In the genomic region with DNA sequence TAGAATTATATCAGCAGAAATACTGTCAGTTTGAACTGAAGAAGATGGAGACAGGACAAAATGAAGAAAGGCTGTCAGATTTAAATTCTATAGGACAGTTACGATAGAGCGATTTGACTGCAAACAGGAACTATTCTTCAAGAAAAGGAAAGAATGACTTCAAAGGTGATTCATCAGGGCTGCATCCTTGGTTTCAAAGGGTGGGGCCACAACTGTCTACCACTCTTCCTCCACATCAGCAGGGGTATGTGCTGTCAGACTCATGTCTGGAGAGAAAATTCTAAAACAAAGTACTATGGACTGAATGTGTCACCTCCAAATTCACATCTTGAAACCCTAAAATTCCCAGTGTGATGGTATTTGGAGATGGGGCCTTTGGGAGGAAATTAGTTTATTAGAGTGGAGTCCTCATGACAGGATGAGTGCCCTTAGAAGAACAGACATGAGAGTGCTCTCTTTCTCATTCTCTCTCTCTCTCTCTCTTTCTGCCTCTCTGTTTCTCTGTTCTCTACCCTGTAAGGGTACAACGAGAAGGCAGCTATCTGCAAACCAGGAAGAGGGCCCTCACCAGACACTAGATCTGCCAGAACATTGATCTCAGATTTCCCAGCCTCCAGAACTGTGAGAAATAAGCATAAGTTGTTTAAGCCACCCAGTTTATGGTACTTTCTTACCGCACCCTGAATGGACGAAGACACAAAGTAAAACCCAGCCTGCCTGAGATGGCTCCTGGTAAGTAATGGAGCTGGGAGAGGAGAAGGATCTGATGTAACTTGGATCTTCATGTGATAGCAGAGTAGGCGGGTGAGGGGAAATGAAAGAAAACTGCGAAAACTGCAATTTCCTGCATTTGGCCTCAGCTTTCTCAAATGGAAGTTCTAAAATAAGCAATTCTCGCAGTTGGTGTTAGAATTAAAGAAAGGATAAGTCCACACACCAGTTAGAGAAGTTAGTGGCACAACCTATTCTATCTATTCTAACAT, we compare ENCODE assay signal across 13 cellular contexts. TPM values are rescaled to one million over a fixed set of nuclear protein-coding genes. Genes with fewer than 3 reads are reported as not detected.
DNase-seq lines count a peak whose midpoint lies in the region; ATAC-seq and TF ChIP-seq lines count a peak whose summit lies in the region.
"Had no signal": no experiment of that assay in that cellular context is flagged by ENCODE, and none has a peak within 500 bp of the region (broad histone marks: within the 10 kb centered on the region; RNA-seq: fewer than 3 reads in every experiment).

No MANE protein-coding gene starts in this region.

- peaks cover 0 to 5% of the 10 kb centered on the region in 2 donors for H3K9me3 Mint-ChIP-seq in activated naive CD4-positive, alpha-beta T cell treated with anti-CD3 and anti-CD28 coated beads, Interleukin-2, amount 50 U/mL, for 72 hours
- H3K9me3 Mint-ChIP-seq in T-helper 2 cell treated with Interferon-gamma antibody and Interleukin-4, amounts not matched to agents 5 μg/mL and 100 μg/mL, for 36 hours = no peaks in the 10 kb centered on the region

- H3K27me3 Mint-ChIP-seq in T-helper 2 cell treated with Interferon-gamma antibody and Interleukin-4, amounts not matched to agents 5 μg/mL and 100 μg/mL, for 36 hours (ENCODE audit: low read depth) = peaks cover 7% of the 10 kb centered on the region

- peak; percentile 50 to 96 for ATAC-seq in activated naive CD4-positive, alpha-beta T cell treated with anti-CD3 and anti-CD28 coated beads, Interleukin-2, amount 50 U/mL, for 72 hours
- ATAC-seq in RWPE2 (ENCODE audit: low read depth) (peak; percentile 81), GM19452 (IDR thresholded peaks at IDR 0.05; ENCODE audit: unreplicated experiment) (no peak), GM18873 (IDR thresholded peaks at IDR 0.05; ENCODE audit: low FRiP score, unreplicated experiment) (no peak)

- H3K9me3 ChIP-seq in RWPE2 (ENCODE audit: severe bottlenecking) = no peaks in the 10 kb centered on the region
- H3K9me3 ChIP-seq: left ventricle myocardium inferior, spleen had no signal

- no peak overlapping the region for H3K4me3 Mint-ChIP-seq in T-helper 2 cell treated with Interferon-gamma antibody and Interleukin-4, amounts not matched to agents 5 μg/mL and 100 μg/mL, for 36 hours

- TF ChIP-seq CTCF in RWPE2 (IDR thresholded peaks at IDR 0.05; ENCODE audit: poor library complexity, severe bottlenecking) = no peak

- peak in 1 of 2 donors; percentile 14 for DNase-seq in activated naive CD4-positive, alpha-beta T cell treated with anti-CD3 and anti-CD28 coated beads, Interleukin-2, amount 50 U/mL, for 72 hours (ENCODE audit: low spot score in 2 of 2)
- DNase-seq in activated naive CD4-positive, alpha-beta T cell treated with Interleukin-2 at 50 U/mL for 16 hours = no peak
- DNase-seq in RWPE2 (ENCODE audit: low spot score) = no peak
- peak; percentile 40 for DNase-seq in globus pallidus (ENCODE audit: low spot score)
- DNase-seq in superior temporal gyrus (ENCODE audit: extremely low spot score) = peak; percentile 66
- DNase-seq in T-helper 2 cell treated with Interferon-gamma antibody and Interleukin-4, amounts not matched to agents 5 μg/mL and 100 μg/mL, for 36 hours (ENCODE audit: low spot score) = no peak
- DNase-seq: DND-41, left ventricle myocardium inferior, NCI-H2081 treated with DMSO at 0.1 percent for 48 hours, spleen, T-helper 2 cell had no signal

- H3K4me1 Mint-ChIP-seq in T-helper 2 cell treated with Interferon-gamma antibody and Interleukin-4, amounts not matched to agents 5 μg/mL and 100 μg/mL, for 36 hours (ENCODE audit: low read depth) = peaks cover 10% of the 10 kb centered on the region

- peak overlapping the region; percentile 49 for H3K27ac ChIP-seq in RWPE2 (ENCODE audit: poor library complexity, severe bottlenecking)
- H3K27ac ChIP-seq: left ventricle myocardium inferior had no signal

- no peaks in the 10 kb centered on the region for H3K36me3 Mint-ChIP-seq in activated naive CD4-positive, alpha-beta T cell treated with anti-CD3 and anti-CD28 coated beads, Interleukin-2, amount 50 U/mL, for 72 hours
- H3K36me3 Mint-ChIP-seq in T-helper 2 cell treated with Interferon-gamma antibody and Interleukin-4, amounts not matched to agents 5 μg/mL and 100 μg/mL, for 36 hours (ENCODE audit: low read depth) = no peaks in the 10 kb centered on the region

- H3K27ac Mint-ChIP-seq in activated naive CD4-positive, alpha-beta T cell treated with anti-CD3 and anti-CD28 coated beads, Interleukin-2, amount 50 U/mL, for 72 hours = no peak overlapping the region
- no peak overlapping the region for H3K27ac Mint-ChIP-seq in T-helper 2 cell treated with Interferon-gamma antibody and Interleukin-4, amounts not matched to agents 5 μg/mL and 100 μg/mL, for 36 hours

- no peaks in the 10 kb centered on the region for H3K36me3 ChIP-seq in RWPE2 (ENCODE audit: low read depth)
- H3K36me3 ChIP-seq: left ventricle myocardium inferior, spleen had no signal

- no peaks in the 10 kb centered on the region for H3K27me3 ChIP-seq in RWPE2 (ENCODE audit: insufficient read depth, poor library complexity, severe bottlenecking)

- peaks cover 3% of the 10 kb centered on the region for H3K4me1 ChIP-seq in RWPE2 (ENCODE audit: insufficient read depth, poor library complexity, severe bottlenecking)
- H3K4me1 ChIP-seq: left ventricle myocardium inferior, spleen had no signal

- H3K4me3 ChIP-seq in RWPE2 (ENCODE audit: severe bottlenecking) = no peak overlapping the region
- H3K4me3 ChIP-seq: left ventricle myocardium inferior, spleen had no signal

RNA-seq across cellular contexts. Expression of a gene that starts 8.9 kb away (rescaled TPM):
- under 1 TPM; 0.07 to 0.14 TPM for total RNA-seq in activated naive CD4-positive, alpha-beta T cell treated with anti-CD3 and anti-CD28 coated beads, Interleukin-2, amount 50 U/mL, for 72 hours

Comparison
In these comparisons a context has a peak if more than half of its experiments do, and no peak if none do; other contexts are left out.
1. ATAC-seq: peak in activated naive CD4-positive, alpha-beta T cell treated with anti-CD3 and anti-CD28 coated beads, Interleukin-2, amount 50 U/mL, for 72 hours (2 of 2) and RWPE2 (single experiment); none in GM19452 (single experiment) and GM18873 (single experiment).
2. DNase-seq: peak in globus pallidus (single experiment) and superior temporal gyrus (single experiment); none in activated naive CD4-positive, alpha-beta T cell treated with Interleukin-2 at 50 U/mL for 16 hours (single experiment), RWPE2 (single experiment) and T-helper 2 cell treated with Interferon-gamma antibody and Interleukin-4, amounts not matched to agents 5 μg/mL and 100 μg/mL, for 36 hours (single experiment).